ENCODE assay signal across 30 cellular contexts in genomic region chr1:11817192-11817591, GRCh38. TPM values are rescaled to one million over a fixed set of nuclear protein-coding genes. Genes with fewer than 3 reads are reported as not detected.
"Had no signal": no experiment of that assay in that cellular context is flagged by ENCODE, and none has a peak within 500 bp of the region (broad histone marks: within the 10 kb centered on the region; RNA-seq: fewer than 3 reads in every experiment).

No MANE protein-coding gene starts in this region.

- H3K9me3 ChIP-seq: adrenal gland had no signal

- H3K27ac ChIP-seq: adrenal gland, KMS-11, SK-N-MC had no signal

- ATAC-seq: activated CD8-positive, alpha-beta memory T cell treated with anti-CD3 and anti-CD28 coated beads, Interleukin-2, amount 10 ng/mL, durations not matched to agents 7 days and 5 days; Panc1; Right ventricle myocardium inferior; T-cell had no signal

- H3K4me3 Mint-ChIP-seq: activated B cell treated with CpG ODN at 0.5 μM for 24 hours; activated CD4-positive, alpha-beta T cell treated with anti-CD3 and anti-CD28 coated beads, Interleukin-2, amount 10 ng/mL, durations not matched to agents 24 days and 14 days; activated CD8-positive, alpha-beta memory T cell treated with anti-CD3 and anti-CD28 coated beads, Interleukin-2, amount 10 ng/mL, durations not matched to agents 7 days and 5 days; activated naive CD4-positive, alpha-beta T cell treated with anti-CD3 and anti-CD28 coated beads, Interleukin-2, amount 10 ng/mL, durations not matched to agents 7 days and 5 days; activated naive CD8-positive, alpha-beta T cell treated with anti-CD3 and anti-CD28 coated beads for 36 hours; activated T-cell treated with anti-CD3 and anti-CD28 coated beads, Interleukin-2, amount 50 U/mL, for 24 hours; T-cell had no signal

- H3K4me2 ChIP-seq: KMS-11 had no signal

- H3K4me1 Mint-ChIP-seq: activated CD4-positive, alpha-beta T cell treated with anti-CD3 and anti-CD28 coated beads, Interleukin-2, amount 10 ng/mL, durations not matched to agents 24 days and 14 days; activated CD8-positive, alpha-beta memory T cell treated with anti-CD3 and anti-CD28 coated beads, Interleukin-2, amount 10 ng/mL, durations not matched to agents 7 days and 5 days had no signal

- H3K4me3 ChIP-seq: adrenal gland, SK-N-MC had no signal

- H3K27me3 Mint-ChIP-seq: activated B cell treated with CpG ODN at 0.5 μM for 24 hours; activated CD4-positive, alpha-beta T cell treated with anti-CD3 and anti-CD28 coated beads, Interleukin-2, amount 10 ng/mL, durations not matched to agents 24 days and 14 days; activated CD8-positive, alpha-beta memory T cell treated with anti-CD3 and anti-CD28 coated beads, Interleukin-2, amount 10 ng/mL, durations not matched to agents 7 days and 5 days; activated naive CD4-positive, alpha-beta T cell treated with anti-CD3 and anti-CD28 coated beads, Interleukin-2, amount 10 ng/mL, durations not matched to agents 7 days and 5 days; activated naive CD8-positive, alpha-beta T cell treated with anti-CD3 and anti-CD28 coated beads for 36 hours; activated T-cell treated with anti-CD3 and anti-CD28 coated beads, Interleukin-2, amount 50 U/mL, for 24 hours; T-cell had no signal

- DNase-seq: activated B cell treated with CpG ODN at 0.5 μM for 24 hours; activated CD4-positive, alpha-beta T cell treated with anti-CD3 and anti-CD28 coated beads for 1 hour; activated CD4-positive, alpha-beta T cell treated with anti-CD3 and anti-CD28 coated beads, Interleukin-2, amount 10 ng/mL, durations not matched to agents 24 days and 14 days; activated CD4-positive, alpha-beta T cell treated with anti-CD3 and anti-CD28 coated beads, Interleukin-2, amount 50 U/mL, for 48 hours; activated CD8-positive, alpha-beta memory T cell treated with anti-CD3 and anti-CD28 coated beads, Interleukin-2, amount 10 ng/mL, durations not matched to agents 7 days and 5 days; activated gamma-delta T cell treated with Interleukin-2 at 50 U/mL for 16 hours; activated naive CD4-positive, alpha-beta T cell treated with anti-CD3 and anti-CD28 coated beads, Interleukin-2, amount 10 ng/mL, durations not matched to agents 7 days and 5 days; activated naive CD8-positive, alpha-beta T cell treated with anti-CD3 and anti-CD28 coated beads for 36 hours; activated T-cell treated with anti-CD3 and anti-CD28 coated beads, Interleukin-2, amount 50 U/mL, for 24 hours; adrenal gland; anterior cingulate cortex; caudate nucleus; NCI-H1092; NCI-H1417 treated with DMSO at 0.1 percent for 48 hours; NCI-H1694; NCI-H2029 treated with DMSO at 0.1 percent for 48 hours; NCI-H345; NCI-H510A; NCI-H526 treated with DMSO at 0.1 percent for 48 hours; NK-92 treated with Interleukin-12 subunit alpha and Interleukin-12 subunit beta, amount 100 ng/mL, for 24 hours; OCI-M1; RPMI8226; T-cell; T-helper 2 cell; T1000 had no signal

- H3K27me3 ChIP-seq: adrenal gland had no signal

- H3K27ac Mint-ChIP-seq: activated CD4-positive, alpha-beta T cell treated with anti-CD3 and anti-CD28 coated beads, Interleukin-2, amount 10 ng/mL, durations not matched to agents 24 days and 14 days; activated CD8-positive, alpha-beta memory T cell treated with anti-CD3 and anti-CD28 coated beads, Interleukin-2, amount 10 ng/mL, durations not matched to agents 7 days and 5 days; activated naive CD4-positive, alpha-beta T cell treated with anti-CD3 and anti-CD28 coated beads, Interleukin-2, amount 10 ng/mL, durations not matched to agents 7 days and 5 days; activated naive CD8-positive, alpha-beta T cell treated with anti-CD3 and anti-CD28 coated beads for 36 hours; activated T-cell treated with anti-CD3 and anti-CD28 coated beads, Interleukin-2, amount 50 U/mL, for 24 hours; T-cell had no signal

- H3K9ac ChIP-seq: KMS-11 had no signal

- H3K9me3 Mint-ChIP-seq: activated B cell treated with CpG ODN at 0.5 μM for 24 hours; activated CD4-positive, alpha-beta T cell treated with anti-CD3 and anti-CD28 coated beads, Interleukin-2, amount 10 ng/mL, durations not matched to agents 24 days and 14 days; activated naive CD4-positive, alpha-beta T cell treated with anti-CD3 and anti-CD28 coated beads, Interleukin-2, amount 10 ng/mL, durations not matched to agents 7 days and 5 days; activated naive CD8-positive, alpha-beta T cell treated with anti-CD3 and anti-CD28 coated beads for 36 hours; activated T-cell treated with anti-CD3 and anti-CD28 coated beads, Interleukin-2, amount 50 U/mL, for 24 hours; T-cell had no signal

RNA-seq across cellular contexts. Expression of gene NPPA, which starts 30.4 kb away (rescaled TPM):
- total RNA-seq: activated B cell treated with CpG ODN at 0.5 μM for 24 hours; activated CD4-positive, alpha-beta T cell treated with anti-CD3 and anti-CD28 coated beads, Interleukin-2, amount 10 ng/mL, durations not matched to agents 24 days and 14 days; activated CD8-positive, alpha-beta memory T cell treated with anti-CD3 and anti-CD28 coated beads, Interleukin-2, amount 10 ng/mL, durations not matched to agents 7 days and 5 days; activated naive CD8-positive, alpha-beta T cell treated with anti-CD3 and anti-CD28 coated beads for 36 hours; adrenal gland; MCF 10A; T-cell had no signal

RNA-seq across cellular contexts. Expression of gene NPPB, which starts 41.6 kb away (rescaled TPM):
- total RNA-seq: activated B cell treated with CpG ODN at 0.5 μM for 24 hours; activated CD4-positive, alpha-beta T cell treated with anti-CD3 and anti-CD28 coated beads, Interleukin-2, amount 10 ng/mL, durations not matched to agents 24 days and 14 days; activated CD8-positive, alpha-beta memory T cell treated with anti-CD3 and anti-CD28 coated beads, Interleukin-2, amount 10 ng/mL, durations not matched to agents 7 days and 5 days; activated naive CD8-positive, alpha-beta T cell treated with anti-CD3 and anti-CD28 coated beads for 36 hours; adrenal gland; MCF 10A; T-cell had no signal

RNA-seq across cellular contexts. Expression of gene C1orf167, which starts 55.2 kb away (rescaled TPM):
- total RNA-seq: activated B cell treated with CpG ODN at 0.5 μM for 24 hours; activated CD4-positive, alpha-beta T cell treated with anti-CD3 and anti-CD28 coated beads, Interleukin-2, amount 10 ng/mL, durations not matched to agents 24 days and 14 days; activated CD8-positive, alpha-beta memory T cell treated with anti-CD3 and anti-CD28 coated beads, Interleukin-2, amount 10 ng/mL, durations not matched to agents 7 days and 5 days; activated naive CD8-positive, alpha-beta T cell treated with anti-CD3 and anti-CD28 coated beads for 36 hours; MCF 10A; T-cell had no signal
